30 cellular contexts compared by ENCODE assay signal in genomic region chr21:25424674-25425073, GRCh38.
DNase-seq lines count a peak whose midpoint lies in the region; ATAC-seq and TF ChIP-seq lines count a peak whose summit lies in the region.
"Had no signal": no experiment of that assay in that cellular context is flagged by ENCODE, and none has a peak within 500 bp of the region (broad histone marks: within the 10 kb centered on the region; RNA-seq: fewer than 3 reads in every experiment).

No MANE protein-coding gene starts in this region.

- DNase-seq in natural killer cell treated with Interleukin-12 subunit alpha and Interleukin-12 subunit beta and Interleukin-15 and Interleukin-18, amount 100 ng/mL, for 72 hours (ENCODE audit: low spot score), result no peak
- DNase-seq in natural killer cell (no peak), activated B cell treated with CpG ODN at 0.5 μM for 24 hours (no peak), NOMO-1 treated with dmso at 0.1 percent for 144 hours (lab: John Stamatoyannopoulos, UW; ENCODE audit: unreplicated experiment) (no peak)
- no peak for DNase-seq in stimulated activated naive CD8-positive, alpha-beta T cell treated with anti-CD3 and anti-CD28 coated beads, Interleukin-15, amount 100 ng/mL, for 72 hours
- DNase-seq: activated CD4-positive, alpha-beta T cell treated with anti-CD3 and anti-CD28 coated beads, Interleukin-2, amount 50 U/mL, for 48 hours; activated naive CD4-positive, alpha-beta T cell treated with anti-CD3 and anti-CD28 coated beads, Interleukin-2, amount 50 U/mL, for 16 hours; CD4-positive, alpha-beta T cell; cortex of kidney; effector memory CD8-positive, alpha-beta T cell; erythroblast; GOT3; heart left ventricle; kidney; NCI-H1092 treated with DMSO at 0.1 percent for 48 hours; NCI-H187; NCI-H2171 treated with DMSO at 0.1 percent for 48 hours; NCI-H524; Right ventricle myocardium superior; stimulated activated CD4-positive, alpha-beta T cell treated with anti-CD3 and anti-CD28 coated beads, Interleukin-2, amount 100 ng/mL, for 24 hours; SW 1271; T-helper 9 cell had no signal

- TF ChIP-seq CTCF in natural killer cell (IDR thresholded peaks at IDR 0.05), result no peak
- no peak for TF ChIP-seq CTCF in GM12875 (IDR thresholded peaks at IDR 0.05; ENCODE audit: borderline replicate concordance, insufficient read depth, low read depth, low read length)
- no peak for TF ChIP-seq CTCF in activated B cell treated with CpG ODN at 0.5 μM for 24 hours (IDR thresholded peaks at IDR 0.05)

- H3K4me3 ChIP-seq in GM12875 (ENCODE audit: low read depth, low read length), result peak overlapping the region; percentile 24
- H3K4me3 ChIP-seq: ascending aorta, cardiac muscle cell, heart left ventricle, skin epidermis, suprapubic skin had no signal

- intact Hi-C loops in natural killer cell (cut with micrococcal nuclease), result no loop called here
- intact Hi-C loops in activated B cell treated with CpG ODN at 0.5 μM for 24 hours (cut with micrococcal nuclease), result loop anchor here (1.0 to 5.0 kb wide), 9 partner anchors 18 to 438 kb away; no protein-coding TSS in a partner anchor

- peak overlapping the region; percentile 75 for H3K4me3 Mint-ChIP-seq in natural killer cell treated with Interleukin-12 subunit alpha and Interleukin-12 subunit beta and Interleukin-15 and Interleukin-18, amount 100 ng/mL, for 72 hours
- no peak overlapping the region for H3K4me3 Mint-ChIP-seq in natural killer cell
- peak overlapping the region; percentile 84 for H3K4me3 Mint-ChIP-seq in activated B cell treated with CpG ODN at 0.5 μM for 24 hours
- peak overlapping the region; percentile 40 to 75 for H3K4me3 Mint-ChIP-seq in stimulated activated naive CD8-positive, alpha-beta T cell treated with anti-CD3 and anti-CD28 coated beads, Interleukin-15, amount 100 ng/mL, for 72 hours
- H3K4me3 Mint-ChIP-seq: CD4-positive, alpha-beta T cell; effector memory CD8-positive, alpha-beta T cell; mesothelial cell of epicardium; nephron had no signal

- CTCF ChIA-PET in activated B cell treated with CpG ODN at 0.5 μM for 24 hours (lab: Charles Lee), result interaction anchor here (1.1 to 1.9 kb wide), 4 partner anchors 18 to 184 kb away, joined by 3 to 9 read pairs (median 4); no protein-coding TSS in a partner anchor

- peaks cover 0 to 4% of the 10 kb centered on the region in 2 donors for H3K27me3 Mint-ChIP-seq in natural killer cell treated with Interleukin-12 subunit alpha and Interleukin-12 subunit beta and Interleukin-15 and Interleukin-18, amount 100 ng/mL, for 72 hours
- peaks cover 0 to 8% of the 10 kb centered on the region in 2 donors for H3K27me3 Mint-ChIP-seq in natural killer cell (ENCODE audit: low read depth in 2 of 2)
- H3K27me3 Mint-ChIP-seq in activated B cell treated with CpG ODN at 0.5 μM for 24 hours, result no peaks in the 10 kb centered on the region
- H3K27me3 Mint-ChIP-seq in stimulated activated naive CD8-positive, alpha-beta T cell treated with anti-CD3 and anti-CD28 coated beads, Interleukin-15, amount 100 ng/mL, for 72 hours, result no peaks in the 10 kb centered on the region
- H3K27me3 Mint-ChIP-seq: CD4-positive, alpha-beta T cell had no signal

- H3K27ac Mint-ChIP-seq in natural killer cell treated with Interleukin-12 subunit alpha and Interleukin-12 subunit beta and Interleukin-15 and Interleukin-18, amount 100 ng/mL, for 72 hours, result peak overlapping the region; percentile 66 to 67
- H3K27ac Mint-ChIP-seq in natural killer cell (no peak overlapping the region), activated B cell treated with CpG ODN at 0.5 μM for 24 hours (peak overlapping the region; percentile 88)
- no peak overlapping the region for H3K27ac Mint-ChIP-seq in stimulated activated naive CD8-positive, alpha-beta T cell treated with anti-CD3 and anti-CD28 coated beads, Interleukin-15, amount 100 ng/mL, for 72 hours
- H3K27ac Mint-ChIP-seq: CD4-positive, alpha-beta T cell; effector memory CD8-positive, alpha-beta T cell; mesothelial cell of epicardium; nephron had no signal

- ATAC-seq in natural killer cell treated with Interleukin-12 subunit alpha and Interleukin-12 subunit beta and Interleukin-15 and Interleukin-18, amount 100 ng/mL, for 72 hours, result no peak
- no peak for ATAC-seq in natural killer cell
- peak; percentile 58 for ATAC-seq in activated B cell treated with CpG ODN at 0.5 μM for 24 hours (ENCODE audit: low read depth)
- ATAC-seq in stimulated activated naive CD8-positive, alpha-beta T cell treated with anti-CD3 and anti-CD28 coated beads, Interleukin-15, amount 100 ng/mL, for 72 hours, result no peak
- ATAC-seq in GM21390 (IDR thresholded peaks at IDR 0.05; ENCODE audit: unreplicated experiment), result no peak
- ATAC-seq: effector memory CD8-positive, alpha-beta T cell; heart left ventricle had no signal

- POLR2A ChIA-PET in activated B cell treated with CpG ODN at 0.5 μM for 24 hours (lab: Charles Lee), result interaction anchor here (0.6 to 11.7 kb wide), 13 partner anchors 13 to 550 kb away, joined by 3 to 157 read pairs (median 5); partner anchors contain the start of gene MRPL39

- H3K4me1 Mint-ChIP-seq in natural killer cell treated with Interleukin-12 subunit alpha and Interleukin-12 subunit beta and Interleukin-15 and Interleukin-18, amount 100 ng/mL, for 72 hours (ENCODE audit: low read depth in 2 of 2), result peaks cover 43 to 64% of the 10 kb centered on the region in 2 donors
- H3K4me1 Mint-ChIP-seq in natural killer cell (peaks cover 5% of the 10 kb centered on the region in 2 donors), activated B cell treated with CpG ODN at 0.5 μM for 24 hours (peaks cover 82% of the 10 kb centered on the region)
- peaks cover 75% of the 10 kb centered on the region for H3K4me1 Mint-ChIP-seq in stimulated activated naive CD8-positive, alpha-beta T cell treated with anti-CD3 and anti-CD28 coated beads, Interleukin-15, amount 100 ng/mL, for 72 hours
- H3K4me1 Mint-ChIP-seq: mesothelial cell of epicardium, nephron had no signal

- peaks cover under 1% of the 10 kb centered on the region for H3K9me3 Mint-ChIP-seq in natural killer cell treated with Interleukin-12 subunit alpha and Interleukin-12 subunit beta and Interleukin-15 and Interleukin-18, amount 100 ng/mL, for 72 hours
- H3K9me3 Mint-ChIP-seq in natural killer cell, result no peaks in the 10 kb centered on the region
- no peaks in the 10 kb centered on the region for H3K9me3 Mint-ChIP-seq in activated B cell treated with CpG ODN at 0.5 μM for 24 hours
- no peaks in the 10 kb centered on the region for H3K9me3 Mint-ChIP-seq in stimulated activated naive CD8-positive, alpha-beta T cell treated with anti-CD3 and anti-CD28 coated beads, Interleukin-15, amount 100 ng/mL, for 72 hours
- H3K9me3 Mint-ChIP-seq: CD4-positive, alpha-beta T cell; effector memory CD8-positive, alpha-beta T cell; mesothelial cell of epicardium; nephron had no signal

- peaks cover 9% of the 10 kb centered on the region for H3K36me3 Mint-ChIP-seq in natural killer cell treated with Interleukin-12 subunit alpha and Interleukin-12 subunit beta and Interleukin-15 and Interleukin-18, amount 100 ng/mL, for 72 hours
- no peaks in the 10 kb centered on the region for H3K36me3 Mint-ChIP-seq in natural killer cell
- peaks cover 15% of the 10 kb centered on the region for H3K36me3 Mint-ChIP-seq in activated B cell treated with CpG ODN at 0.5 μM for 24 hours (ENCODE audit: low read depth)
- H3K36me3 Mint-ChIP-seq: mesothelial cell of epicardium had no signal

Comparison
In these comparisons a context has a peak if more than half of its experiments do, and no peak if none do; other contexts are left out.
1. H3K27ac Mint-ChIP-seq: peak in natural killer cell treated with Interleukin-12 subunit alpha and Interleukin-12 subunit beta and Interleukin-15 and Interleukin-18, amount 100 ng/mL, for 72 hours (2 of 2) and activated B cell treated with CpG ODN at 0.5 μM for 24 hours (single experiment); none in natural killer cell (0 of 2) and stimulated activated naive CD8-positive, alpha-beta T cell treated with anti-CD3 and anti-CD28 coated beads, Interleukin-15, amount 100 ng/mL, for 72 hours (0 of 2).